In the genomic region with DNA sequence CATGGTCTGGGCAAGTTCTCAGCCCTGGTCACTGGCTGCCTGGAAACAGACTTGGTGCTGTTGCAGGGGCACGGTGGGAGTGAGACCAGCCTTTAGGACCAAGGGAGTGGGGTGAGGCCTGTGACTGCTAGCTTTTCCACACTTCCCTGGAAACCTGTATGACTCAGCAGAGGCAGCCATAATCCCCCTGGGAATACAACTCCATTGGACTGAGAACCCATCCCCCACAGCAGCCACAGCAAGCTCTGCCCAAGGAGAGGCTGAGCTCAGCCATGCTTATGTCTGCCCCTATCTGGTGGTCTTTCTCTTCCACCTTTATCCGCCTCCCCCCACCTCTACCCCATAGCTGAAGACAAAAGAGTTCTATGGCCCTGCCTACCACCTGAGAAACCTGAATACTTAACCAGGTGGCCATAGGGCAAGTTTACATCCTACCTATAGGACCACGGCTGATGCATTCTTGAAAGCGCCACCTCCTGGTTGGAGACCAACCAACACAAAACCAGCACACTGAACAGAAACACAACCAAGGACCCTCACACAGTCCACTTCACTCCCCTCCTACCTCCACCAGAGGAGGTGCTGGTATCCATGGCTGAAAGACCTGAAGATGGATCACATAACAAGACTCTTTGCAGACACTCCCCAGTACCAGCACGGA, we compare ENCODE assay signal across 18 cellular contexts.
"Had no signal": no experiment of that assay in that cellular context is flagged by ENCODE, and none has a peak within 500 bp of the region (broad histone marks: within the 10 kb centered on the region; RNA-seq: fewer than 3 reads in every experiment).

No MANE protein-coding gene starts in this region.

- H3K4me3 Mint-ChIP-seq: activated T-cell treated with anti-CD3 and anti-CD28 coated beads, Interleukin-2, amount 50 U/mL, for 4 hours; neural crest cell had no signal

- ATAC-seq: activated T-cell treated with anti-CD3 and anti-CD28 coated beads, Interleukin-2, amount 50 U/mL, for 4 hours; gastroesophageal sphincter; heart right ventricle; psoas muscle; right lobe of liver had no signal

- DNase-seq: activated CD4-positive, alpha-beta T cell treated with anti-CD3 and anti-CD28 coated beads, Interleukin-2, amount 50 U/mL, for 48 hours; activated effector memory CD4-positive, alpha-beta T cell treated with Interleukin-2 at 50 U/mL for 16 hours; activated naive CD4-positive, alpha-beta T cell treated with anti-CD3 and anti-CD28 coated beads, Interleukin-2, amount 50 U/mL, for 16 hours; activated T-cell treated with anti-CD3 and anti-CD28 coated beads, Interleukin-2, amount 50 U/mL, for 4 hours; heart right ventricle; islet precursor cell; psoas muscle; right lobe of liver; stimulated activated CD4-positive, alpha-beta T cell treated with anti-CD3 and anti-CD28 coated beads, Interleukin-4, amount 100 ng/mL, for 4 hours; stimulated activated CD8-positive, alpha-beta memory T cell treated with anti-CD3 and anti-CD28 coated beads, Interleukin-4, amount 100 ng/mL, for 48 hours; stimulated activated naive CD4-positive, alpha-beta T cell treated with Interleukin-2 at 50 U/mL for 16 hours; substantia nigra; transverse colon had no signal

- H3K9me3 ChIP-seq: psoas muscle, right lobe of liver, transverse colon had no signal

- H3K27me3 ChIP-seq: cardiac muscle cell, gastroesophageal sphincter, heart right ventricle, transverse colon had no signal

- H3K4me1 ChIP-seq: gastroesophageal sphincter, heart right ventricle, psoas muscle, right lobe of liver, transverse colon had no signal

- H3K4me2 ChIP-seq: smooth muscle cell had no signal

- H3K4me3 ChIP-seq: cardiac muscle cell, gastroesophageal sphincter, heart right ventricle, lung, psoas muscle, right lobe of liver, smooth muscle cell, transverse colon had no signal

- H3K4me1 Mint-ChIP-seq: neural crest cell had no signal

- H3K36me3 ChIP-seq: cardiac muscle cell, gastroesophageal sphincter, heart right ventricle, right lobe of liver, transverse colon had no signal

- H3K27ac ChIP-seq: cardiac muscle cell, gastroesophageal sphincter, heart right ventricle, psoas muscle, right lobe of liver, transverse colon had no signal
